8 cellular contexts compared by ENCODE assay signal in the genomic region with DNA sequence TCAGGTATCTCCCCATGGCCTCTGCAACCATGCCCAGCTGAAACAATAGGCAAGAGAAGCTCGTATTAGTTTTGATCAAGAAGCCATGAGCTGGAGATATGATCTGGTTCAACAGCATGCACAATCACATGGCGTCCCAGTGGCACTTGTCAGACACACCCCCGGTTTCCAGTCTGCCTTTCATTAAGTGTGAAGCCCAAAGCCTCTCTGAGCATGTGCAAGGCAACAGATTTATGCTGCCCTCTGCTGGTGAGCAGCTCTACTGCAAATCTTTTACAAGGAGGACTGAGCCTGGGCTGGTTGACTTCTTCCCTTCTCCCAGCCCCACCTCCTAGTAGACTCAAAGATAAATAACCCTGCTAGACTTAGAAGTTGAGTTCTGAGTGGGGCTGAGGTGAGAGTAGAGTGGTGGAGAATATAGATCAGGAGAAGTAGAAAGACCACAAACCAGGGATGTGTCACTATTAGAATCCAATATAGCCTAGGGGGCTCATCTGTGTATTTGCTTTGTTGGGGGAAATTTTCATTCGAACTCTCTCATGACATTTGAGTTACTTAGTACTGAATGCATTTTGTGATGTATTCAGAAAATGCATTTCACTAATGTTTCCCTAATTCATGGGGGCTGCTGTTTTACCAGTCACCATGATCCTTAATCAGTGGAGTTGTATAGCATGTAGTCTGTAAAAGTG. TPM values are rescaled to one million over a fixed set of nuclear protein-coding genes. Genes with fewer than 3 reads are reported as not detected.
DNase-seq lines count a peak whose midpoint lies in the region; ATAC-seq, FAIRE-seq and TF ChIP-seq lines count a peak whose summit lies in the region.

No MANE protein-coding gene starts in this region.

- no peak overlapping the region for H3K4me2 ChIP-seq in parathyroid adenoma (ENCODE audit: low read length)

- H3K36me3 ChIP-seq in parathyroid adenoma (ENCODE audit: control insufficient read depth, insufficient read depth, low read length) (no peaks in the 10 kb centered on the region), upper lobe of left lung (no peaks in the 10 kb centered on the region)

- peak in 1 of 4 donors; percentile 12 for TF ChIP-seq POLR2A in upper lobe of left lung (IDR thresholded peaks at IDR 0.05)

- no peak for TF ChIP-seq EP300 in upper lobe of left lung (IDR thresholded peaks at IDR 0.05)

- peak overlapping the region; percentile 38 for H2AFZ ChIP-seq in parathyroid adenoma

- H3K27ac ChIP-seq in parathyroid adenoma (no peak overlapping the region), upper lobe of left lung (no peak overlapping the region)

- ATAC-seq in upper lobe of left lung (ENCODE audit: low FRiP score in 2 of 2) = peak; percentile 90 to 91

- H3K4me1 ChIP-seq in parathyroid adenoma = peaks cover 6% of the 10 kb centered on the region
- H3K4me1 ChIP-seq in upper lobe of left lung = no peaks in the 10 kb centered on the region

- TF ChIP-seq CTCF in parathyroid adenoma (IDR thresholded peaks at IDR 0.05) (peak; percentile 76), upper lobe of left lung (IDR thresholded peaks at IDR 0.05) (peak; percentile 59 to 89 (median 76))

- DNase-seq in GDM1 (lab: John Stamatoyannopoulos, UW) = peak; percentile 39
- peak; percentile 29 for DNase-seq in GOT3 (lab: John Stamatoyannopoulos, UW)
- DNase-seq in LHCN-M2 (ENCODE audit: low read depth) = peak; percentile 71
- peak; percentile 13 for DNase-seq in RCC 7860 (ENCODE audit: low spot score)
- peak; percentile 43 to 54 for DNase-seq in activated T-helper 1 cell treated with anti-CD3 and anti-CD28 coated beads, Interleukin-2, amount 50 U/mL, for 16 hours (ENCODE audit: low read depth in 1 of 2, low spot score in 1 of 2)
- DNase-seq in foreskin melanocyte = peak; percentile 73
- DNase-seq in upper lobe of left lung = peak in 1 of 2 donors; percentile 90

- FAIRE-seq in RCC 7860 (lab: Jason Lieb, UNC) = no peak

- no peak overlapping the region for H3K4me3 ChIP-seq in parathyroid adenoma (ENCODE audit: low read depth, low read length)
- H3K4me3 ChIP-seq in upper lobe of left lung = no peak overlapping the region

- H3K79me2 ChIP-seq in parathyroid adenoma = no peaks in the 10 kb centered on the region

- H3K27me3 ChIP-seq in parathyroid adenoma (ENCODE audit: control insufficient read depth, insufficient read depth, low read length) = no peaks in the 10 kb centered on the region
- no peaks in the 10 kb centered on the region for H3K27me3 ChIP-seq in upper lobe of left lung

- no peak overlapping the region for H3K9ac ChIP-seq in parathyroid adenoma

- H3K9me3 ChIP-seq in parathyroid adenoma (ENCODE audit: control insufficient read depth, low read length) (no peaks in the 10 kb centered on the region), upper lobe of left lung (no peaks in the 10 kb centered on the region)

- WGBS in upper lobe of left lung, 2 donors = 21 to 26% methylated on average over 4 of the region's 4 CpGs

RNA-seq across cellular contexts. Expression of gene MBIP, which starts 53.7 kb away (rescaled TPM):
- total RNA-seq in LHCN-M2 (2014; rRNA removed) = 8.9 and 10.4 TPM in 2 replicates
- polyA plus RNA-seq in LHCN-M2 (2012) = 7.0 TPM
- 100 to 1,000 TPM in 4 of 6 donors, 10 to 100 TPM in 2; 65.0 to 264 (median 133) TPM for total RNA-seq in upper lobe of left lung
